8 cellular contexts compared by ENCODE assay signal in the genomic region with DNA sequence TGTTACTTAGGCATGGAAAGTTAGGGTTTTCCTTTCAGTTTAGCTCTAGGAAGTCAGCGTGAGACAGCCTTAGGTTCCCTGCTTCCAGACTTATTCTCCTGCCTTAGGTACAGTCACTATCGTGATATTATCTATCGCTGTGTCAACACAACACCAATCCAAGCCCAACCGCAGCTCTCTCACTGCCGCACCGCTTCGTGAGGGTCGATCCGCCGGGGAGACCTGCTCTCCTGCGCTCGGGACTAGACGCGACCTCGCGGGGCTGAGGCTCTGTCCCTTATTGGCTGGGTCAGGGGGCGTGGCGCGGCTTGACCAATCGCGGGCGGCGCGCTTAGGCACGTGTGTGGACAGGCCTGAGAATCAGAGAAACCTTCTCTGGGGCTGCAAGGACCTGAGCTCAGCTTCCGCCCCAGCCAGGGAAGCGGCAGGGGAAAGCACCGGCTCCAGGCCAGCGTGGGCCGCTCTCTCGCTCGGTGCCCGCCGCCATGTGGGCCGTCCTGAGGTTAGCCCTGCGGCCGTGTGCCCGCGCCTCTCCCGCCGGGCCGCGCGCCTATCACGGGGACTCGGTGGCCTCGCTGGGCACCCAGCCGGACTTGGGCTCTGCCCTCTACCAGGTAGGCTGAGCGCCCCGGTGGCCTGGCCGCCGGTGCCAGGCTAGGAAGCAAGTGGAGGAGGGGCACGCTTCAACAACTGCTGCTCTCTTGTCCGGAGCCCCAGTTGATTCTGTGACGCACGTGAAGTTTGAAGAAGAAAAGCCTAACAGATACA. TPM values are rescaled to one million over a fixed set of nuclear protein-coding genes. Genes with fewer than 3 reads are reported as not detected.
DNase-seq lines count a peak whose midpoint lies in the region; ATAC-seq and TF ChIP-seq lines count a peak whose summit lies in the region.

A gene (plus strand): TSS at position 400 of the 768 bp plus-strand sequence. CDS start 86 bp downstream, at position 486.

- CTCF ChIA-PET in activated CD4-positive, alpha-beta T cell treated with anti-CD3 and anti-CD28 coated beads, Interleukin-2, amount 10 ng/mL, durations not matched to agents 7 days and 5 days (lab: Charles Lee): interaction anchor here (0.7 to 5.5 kb wide), 5 partner anchors 10 to 728 kb away, joined by 3 to 47 read pairs (median 3); no protein-coding TSS in a partner anchor

- peaks cover 16% of the 10 kb centered on the region for H3K9me3 ChIP-seq in BLaER1

- peak within 1 kb of the TSS; percentile 81 for H3K9ac ChIP-seq in BLaER1

- peak within 1 kb of the TSS; percentile 73 for H3K4me2 ChIP-seq in BLaER1

- H3K36me3 Mint-ChIP-seq in activated CD4-positive, alpha-beta T cell treated with anti-CD3 and anti-CD28 coated beads, Interleukin-2, amount 10 ng/mL, durations not matched to agents 7 days and 5 days (ENCODE audit: low read depth): peaks cover 5% of the 10 kb centered on the region

- H3K36me3 ChIP-seq in BLaER1: no peaks in the 10 kb centered on the region

- H3K9me3 Mint-ChIP-seq in activated CD4-positive, alpha-beta T cell treated with anti-CD3 and anti-CD28 coated beads, Interleukin-2, amount 10 ng/mL, durations not matched to agents 7 days and 5 days: no peaks in the 10 kb centered on the region

- ATAC-seq in GM19328 (IDR thresholded peaks at IDR 0.05; ENCODE audit: unreplicated experiment) (peak; percentile 95), HG03469 (IDR thresholded peaks at IDR 0.05; ENCODE audit: unreplicated experiment) (peak; percentile 95), left colon (peak; percentile 99)

- H3K27me3 Mint-ChIP-seq in activated CD4-positive, alpha-beta T cell treated with anti-CD3 and anti-CD28 coated beads, Interleukin-2, amount 10 ng/mL, durations not matched to agents 7 days and 5 days: no peaks in the 10 kb centered on the region

- intact Hi-C loops in left colon (cut with DNase I, micrococcal nuclease): no loop called here

- peak within 1 kb of the TSS; percentile 94 for H3K4me3 Mint-ChIP-seq in activated CD4-positive, alpha-beta T cell treated with anti-CD3 and anti-CD28 coated beads, Interleukin-2, amount 10 ng/mL, durations not matched to agents 7 days and 5 days

- TF ChIP-seq CTCF in coronary artery (IDR thresholded peaks at IDR 0.05): no peak

- H3K4me1 ChIP-seq in BLaER1: peaks cover 19% of the 10 kb centered on the region

- H3K4me3 ChIP-seq in BLaER1 (peak within 1 kb of the TSS; percentile 73), coronary artery (peak within 1 kb of the TSS; percentile 96)

- H4K20me1 ChIP-seq in BLaER1: no peaks in the 10 kb centered on the region; the same call in 1 of the 2 replicates

- POLR2A ChIA-PET in activated CD4-positive, alpha-beta T cell treated with anti-CD3 and anti-CD28 coated beads, Interleukin-2, amount 10 ng/mL, durations not matched to agents 7 days and 5 days (lab: Charles Lee): interaction anchor here (0.7 kb wide), 1 partner anchor 14 kb away, joined by 4 read pairs; no protein-coding TSS in a partner anchor

- peaks cover 7% of the 10 kb centered on the region; the same call in 1 of the 2 replicates for H3K27me3 ChIP-seq in BLaER1

- peak; percentile 69 for DNase-seq in NCI-H526 treated with DMSO at 0.1 percent for 48 hours (lab: John Stamatoyannopoulos, UW)
- peak; percentile 98 for DNase-seq in activated CD4-positive, alpha-beta T cell treated with anti-CD3 and anti-CD28 coated beads, Interleukin-2, amount 10 ng/mL, durations not matched to agents 7 days and 5 days
- DNase-seq in coronary artery (ENCODE audit: low spot score): peak; percentile 98
- peak; percentile 97 to 99 for DNase-seq in left colon
- DNase-seq in stimulated activated CD4-positive, alpha-beta T cell treated with anti-CD3 and anti-CD28 coated beads, Interleukin-1b, Interleukin-23, amount 100 ng/mL, for 4 hours (ENCODE audit: low read depth in 2 of 2): peak; percentile 89 to 95

- peak within 1 kb of the TSS; percentile 99 for H3K27ac Mint-ChIP-seq in activated CD4-positive, alpha-beta T cell treated with anti-CD3 and anti-CD28 coated beads, Interleukin-2, amount 10 ng/mL, durations not matched to agents 7 days and 5 days

- H3K27ac ChIP-seq in BLaER1 (peak within 1 kb of the TSS; percentile 85), coronary artery (peak within 1 kb of the TSS; percentile 71 to 92)

- peaks cover 33% of the 10 kb centered on the region for H3K4me1 Mint-ChIP-seq in activated CD4-positive, alpha-beta T cell treated with anti-CD3 and anti-CD28 coated beads, Interleukin-2, amount 10 ng/mL, durations not matched to agents 7 days and 5 days

RNA-seq across cellular contexts. Expression of the gene that starts here (rescaled TPM):
- 10 to 100 TPM; 40.0 to 40.1 TPM for total RNA-seq in activated CD4-positive, alpha-beta T cell treated with anti-CD3 and anti-CD28 coated beads, Interleukin-2, amount 10 ng/mL, durations not matched to agents 7 days and 5 days
- total RNA-seq in left colon: 10 to 100 TPM; 59.5 to 77.4 TPM

Comparison
In these comparisons a context has a peak if more than half of its experiments do, and no peak if none do; other contexts are left out.
1. Peak in every context shown above with its lines: DNase-seq, ATAC-seq, H3K4me3 ChIP-seq and H3K27ac ChIP-seq.